ENCODE assay signal across 8 cellular contexts in the genomic region with DNA sequence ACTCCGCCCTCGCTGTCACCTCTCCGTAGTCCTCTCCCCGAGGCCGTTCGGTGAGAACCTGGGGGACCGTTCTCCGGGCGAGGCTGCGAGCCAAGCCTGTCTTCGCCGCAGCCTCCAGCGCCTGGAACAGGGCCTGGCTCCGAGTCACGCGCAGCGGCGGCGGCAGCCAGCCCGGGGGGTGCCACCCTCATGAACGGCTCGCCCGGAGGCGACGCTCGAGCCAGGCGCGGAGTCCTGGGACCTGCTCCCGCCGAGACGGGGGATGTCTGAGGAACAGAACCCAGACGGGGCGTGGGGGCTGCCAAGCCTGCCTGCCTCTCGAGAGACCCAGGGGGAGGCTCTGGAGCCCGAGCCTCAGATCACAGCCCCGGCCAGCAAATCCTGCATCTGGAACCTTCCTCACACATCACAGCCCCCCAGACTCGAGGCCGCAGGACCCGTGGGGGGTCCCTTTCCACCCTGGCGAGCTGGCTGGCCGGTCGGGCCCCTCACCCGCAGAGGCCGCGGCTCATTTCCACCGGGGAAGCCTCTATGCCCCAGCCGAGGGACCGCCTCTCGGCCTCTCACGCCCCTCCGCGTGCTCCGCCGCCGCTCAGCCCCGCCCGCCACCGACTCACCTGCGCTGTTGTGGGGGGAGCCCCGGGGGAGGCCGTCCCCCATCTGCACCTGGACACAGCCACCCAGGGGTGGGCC. TPM values are rescaled to one million over a fixed set of nuclear protein-coding genes. Genes with fewer than 3 reads are reported as not detected.
DNase-seq lines count a peak whose midpoint lies in the region; ATAC-seq lines count a peak whose summit lies in the region.

No MANE protein-coding gene starts in this region.

- no peaks in the 10 kb centered on the region for H3K9me3 Mint-ChIP-seq in immature natural killer cell
- no peaks in the 10 kb centered on the region for H3K9me3 Mint-ChIP-seq in stimulated activated memory B cell treated with anti-CD40 and anti-IgM and Interleukin-4, amounts not matched to agents 10 μg/mL and 1 μg/mL and 100 μg/mL, for 72 hours

- H3K4me3 Mint-ChIP-seq in immature natural killer cell, result peak overlapping the region; percentile 35 to 66 (median 62)
- peak overlapping the region; percentile 72 for H3K4me3 Mint-ChIP-seq in stimulated activated memory B cell treated with anti-CD40 and anti-IgM and Interleukin-4, amounts not matched to agents 10 μg/mL and 1 μg/mL and 100 μg/mL, for 72 hours

- H3K36me3 Mint-ChIP-seq in immature natural killer cell, result peaks cover 0 to 3% (median 3%) of the 10 kb centered on the region in 3 donors
- peaks cover 16% of the 10 kb centered on the region for H3K36me3 Mint-ChIP-seq in stimulated activated memory B cell treated with anti-CD40 and anti-IgM and Interleukin-4, amounts not matched to agents 10 μg/mL and 1 μg/mL and 100 μg/mL, for 72 hours

- peak; percentile 58 for DNase-seq in DMS53 (lab: John Stamatoyannopoulos, UW)
- DNase-seq in DMS53 treated with DMSO at 0.1 percent for 48 hours (lab: John Stamatoyannopoulos, UW; ENCODE audit: unreplicated experiment), result no peak
- DNase-seq in amygdala (lab: John Stamatoyannopoulos, UW), result peak in 30 of 56 donors; percentile 19 to 74 (median 46)
- DNase-seq in immature natural killer cell, result no peak
- no peak for DNase-seq in amniotic stem cell (lab: John Stamatoyannopoulos, UW)
- no peak for DNase-seq in iPS-NIHi7 (ENCODE audit: extremely low spot score)
- DNase-seq in COLO829 (ENCODE audit: low spot score), result no peak

- peak; percentile 9 for ATAC-seq in stimulated activated memory B cell treated with anti-CD40 and anti-IgM and Interleukin-4, amounts not matched to agents 10 μg/mL and 1 μg/mL and 100 μg/mL, for 72 hours

- H3K27me3 Mint-ChIP-seq in immature natural killer cell (ENCODE audit: low read depth in 3 of 3), result peaks cover 13 to 22% (median 16%) of the 10 kb centered on the region in 3 donors
- peaks cover 22% of the 10 kb centered on the region for H3K27me3 Mint-ChIP-seq in stimulated activated memory B cell treated with anti-CD40 and anti-IgM and Interleukin-4, amounts not matched to agents 10 μg/mL and 1 μg/mL and 100 μg/mL, for 72 hours

- H3K27ac Mint-ChIP-seq in immature natural killer cell, result no peak overlapping the region
- H3K27ac Mint-ChIP-seq in stimulated activated memory B cell treated with anti-CD40 and anti-IgM and Interleukin-4, amounts not matched to agents 10 μg/mL and 1 μg/mL and 100 μg/mL, for 72 hours, result peak overlapping the region; percentile 83

- H3K4me1 Mint-ChIP-seq in immature natural killer cell, result peaks cover 26 to 27% of the 10 kb centered on the region in 2 donors
- peaks cover 66% of the 10 kb centered on the region for H3K4me1 Mint-ChIP-seq in stimulated activated memory B cell treated with anti-CD40 and anti-IgM and Interleukin-4, amounts not matched to agents 10 μg/mL and 1 μg/mL and 100 μg/mL, for 72 hours

RNA-seq across cellular contexts. Expression of gene SHISA8, which starts 4.1 kb away (rescaled TPM):
- polyA plus RNA-seq in immature natural killer cell, result not detected

RNA-seq across cellular contexts. Expression of gene TNFRSF13C, which starts 15.9 kb away (rescaled TPM):
- polyA plus RNA-seq in immature natural killer cell, result not detected

RNA-seq across cellular contexts. Expression of gene CENPM, which starts 36.2 kb away (rescaled TPM):
- 1 to 10 TPM; 4.3 to 9.3 (median 5.5) TPM for polyA plus RNA-seq in immature natural killer cell

RNA-seq across cellular contexts. Expression of gene SEPTIN3, which starts 58.5 kb away (rescaled TPM):
- polyA plus RNA-seq in immature natural killer cell, result not detected

Comparison
In these comparisons a context has a peak if more than half of its experiments do, and no peak if none do; other contexts are left out.
1. DNase-seq: peak in DMS53 (single experiment) and amygdala (30 of 56); none in DMS53 treated with DMSO at 0.1 percent for 48 hours (single experiment), immature natural killer cell (0 of 3), amniotic stem cell (single experiment), iPS-NIHi7 (single experiment) and COLO829 (single experiment).